In genomic region chr4:67371563-67371962, GRCh38 we compare ENCODE assay signal across 15 cellular contexts.
A peak's percentile ranks its signal among the peaks of the same experiment; 100 is the strongest.
DNase-seq lines count a peak whose midpoint lies in the region; ATAC-seq and TF ChIP-seq lines count a peak whose summit lies in the region.
"Had no signal": no experiment of that assay in that cellular context is flagged by ENCODE, and none has a peak within 500 bp of the region (broad histone marks: within the 10 kb centered on the region; RNA-seq: fewer than 3 reads in every experiment).

No MANE protein-coding gene starts in this region.

- no peak for TF ChIP-seq RAD21 in SK-N-SH (IDR thresholded peaks at IDR 0.05; ENCODE audit: low read length)

- H3K4me1 Mint-ChIP-seq in activated naive CD4-positive, alpha-beta T cell treated with anti-CD3 and anti-CD28 coated beads for 36 hours (ENCODE audit: low read depth), result no peaks in the 10 kb centered on the region
- H3K4me1 Mint-ChIP-seq in activated naive CD4-positive, alpha-beta T cell treated with anti-CD3 and anti-CD28 coated beads, Interleukin-2, amount 10 ng/mL, durations not matched to agents 7 days and 5 days, result no peaks in the 10 kb centered on the region
- H3K4me1 Mint-ChIP-seq: CD8-positive, alpha-beta memory T cell had no signal

- no peak overlapping the region for H3K27ac ChIP-seq in SK-N-SH (ENCODE audit: low read depth in 2 of 2, low read length in 1 of 2)
- H3K27ac ChIP-seq: BLaER1 had no signal

- H3K4me1 ChIP-seq in SK-N-SH (ENCODE audit: control insufficient read depth in 1 of 2, insufficient read depth in 2 of 2, low read depth in 1 of 2, low read length in 1 of 2), result no peaks in the 10 kb centered on the region
- H3K4me1 ChIP-seq: BLaER1, Caco-2 had no signal

- peaks cover under 1% of the 10 kb centered on the region for H3K27me3 Mint-ChIP-seq in activated naive CD4-positive, alpha-beta T cell treated with anti-CD3 and anti-CD28 coated beads for 36 hours (ENCODE audit: low read depth)
- H3K27me3 Mint-ChIP-seq in activated naive CD4-positive, alpha-beta T cell treated with anti-CD3 and anti-CD28 coated beads, Interleukin-2, amount 10 ng/mL, durations not matched to agents 7 days and 5 days, result no peaks in the 10 kb centered on the region

- no peak overlapping the region for H2AFZ ChIP-seq in SK-N-SH (ENCODE audit: low read depth)

- peak overlapping the region; percentile 27 for H3K27ac Mint-ChIP-seq in activated naive CD4-positive, alpha-beta T cell treated with anti-CD3 and anti-CD28 coated beads for 36 hours
- no peak overlapping the region for H3K27ac Mint-ChIP-seq in activated naive CD4-positive, alpha-beta T cell treated with anti-CD3 and anti-CD28 coated beads, Interleukin-2, amount 10 ng/mL, durations not matched to agents 7 days and 5 days
- H3K27ac Mint-ChIP-seq: CD8-positive, alpha-beta memory T cell had no signal

- H3K4me3 ChIP-seq in fibroblast of the aortic adventitia (ENCODE audit: low read depth, low read length), result no peak overlapping the region
- H3K4me3 ChIP-seq in SK-N-SH (ENCODE audit: low read depth in 2 of 2, low read length in 1 of 2), result no peak overlapping the region
- H3K4me3 ChIP-seq: BLaER1, GM12878 had no signal

- no peaks in the 10 kb centered on the region for H3K9me3 Mint-ChIP-seq in activated naive CD4-positive, alpha-beta T cell treated with anti-CD3 and anti-CD28 coated beads for 36 hours
- no peaks in the 10 kb centered on the region for H3K9me3 Mint-ChIP-seq in activated naive CD4-positive, alpha-beta T cell treated with anti-CD3 and anti-CD28 coated beads, Interleukin-2, amount 10 ng/mL, durations not matched to agents 7 days and 5 days
- H3K9me3 Mint-ChIP-seq: CD8-positive, alpha-beta memory T cell had no signal

- TF ChIP-seq CTCF in fibroblast of the aortic adventitia (IDR thresholded peaks at IDR 0.05; ENCODE audit: insufficient read depth, low read length), result no peak
- TF ChIP-seq CTCF in SK-N-SH (IDR thresholded peaks at IDR 0.05), result no peak

- ATAC-seq in HG03469 (IDR thresholded peaks at IDR 0.05; ENCODE audit: unreplicated experiment), result no peak
- ATAC-seq: GM12878, HCT116 had no signal

- H3F3A ChIP-seq in SK-N-SH (replicated peaks; ENCODE audit: insufficient read depth), result no peaks in the 10 kb centered on the region

- TF ChIP-seq EP300 in SK-N-SH (IDR thresholded peaks at IDR 0.05; ENCODE audit: borderline replicate concordance in 1 of 2, low read depth in 1 of 2, low read length in 1 of 2), result no peak

- H3K9ac ChIP-seq in SK-N-SH, result no peak overlapping the region
- H3K9ac ChIP-seq: BLaER1 had no signal

- no peaks in the 10 kb centered on the region for H3K9me2 ChIP-seq in SK-N-SH

- H4K20me1 ChIP-seq in SK-N-SH (ENCODE audit: insufficient read depth), result no peaks in the 10 kb centered on the region
- H4K20me1 ChIP-seq: BLaER1 had no signal

- CTCF ChIA-PET in activated naive CD4-positive, alpha-beta T cell treated with anti-CD3 and anti-CD28 coated beads for 36 hours (lab: Charles Lee), result interaction anchor here (0.7 kb wide), 1 partner anchor 321 kb away, joined by 3 read pairs; no protein-coding TSS in a partner anchor
- CTCF ChIA-PET in activated naive CD4-positive, alpha-beta T cell treated with anti-CD3 and anti-CD28 coated beads, Interleukin-2, amount 10 ng/mL, durations not matched to agents 7 days and 5 days (lab: Charles Lee), result no interaction called here
- CTCF ChIA-PET in SK-N-SH (lab: Yijun Ruan, JAX), result no interaction called here

- POLR2A ChIA-PET in SK-N-SH (lab: Yijun Ruan, JAX), result no interaction called here

- H3K4me2 ChIP-seq in SK-N-SH, result no peak overlapping the region
- H3K4me2 ChIP-seq: BLaER1 had no signal

- H3K4me3 Mint-ChIP-seq in activated naive CD4-positive, alpha-beta T cell treated with anti-CD3 and anti-CD28 coated beads for 36 hours, result no peak overlapping the region
- no peak overlapping the region for H3K4me3 Mint-ChIP-seq in activated naive CD4-positive, alpha-beta T cell treated with anti-CD3 and anti-CD28 coated beads, Interleukin-2, amount 10 ng/mL, durations not matched to agents 7 days and 5 days
- H3K4me3 Mint-ChIP-seq: CD8-positive, alpha-beta memory T cell had no signal

- peaks cover 7% of the 10 kb centered on the region; the same call in 1 of the 2 replicates for H3K27me3 ChIP-seq in SK-N-SH (ENCODE audit: insufficient read depth)
- H3K27me3 ChIP-seq: BLaER1 had no signal

- H3K36me3 ChIP-seq in SK-N-SH (replicated peaks in 1 of 2; ENCODE audit: control insufficient read depth in 1 of 2, insufficient read depth in 2 of 2, low read length in 1 of 2), result no peaks in the 10 kb centered on the region
- H3K36me3 ChIP-seq: BLaER1 had no signal

- H3K9me3 ChIP-seq in SK-N-SH, result no peaks in the 10 kb centered on the region
- H3K9me3 ChIP-seq: BLaER1, Caco-2 had no signal

- no peaks in the 10 kb centered on the region for H3K36me3 Mint-ChIP-seq in activated naive CD4-positive, alpha-beta T cell treated with anti-CD3 and anti-CD28 coated beads for 36 hours (ENCODE audit: low read depth)
- no peaks in the 10 kb centered on the region for H3K36me3 Mint-ChIP-seq in activated naive CD4-positive, alpha-beta T cell treated with anti-CD3 and anti-CD28 coated beads, Interleukin-2, amount 10 ng/mL, durations not matched to agents 7 days and 5 days
- H3K36me3 Mint-ChIP-seq: CD8-positive, alpha-beta memory T cell had no signal

- DNase-seq in activated naive CD4-positive, alpha-beta T cell treated with anti-CD3 and anti-CD28 coated beads for 36 hours, result no peak
- DNase-seq in activated naive CD4-positive, alpha-beta T cell treated with anti-CD3 and anti-CD28 coated beads, Interleukin-2, amount 10 ng/mL, durations not matched to agents 7 days and 5 days, result no peak
- DNase-seq in NCI-H82 treated with DMSO at 0.1 percent for 48 hours (lab: John Stamatoyannopoulos, UW; ENCODE audit: unreplicated experiment), result peak; percentile 6
- DNase-seq in fibroblast of the aortic adventitia (ENCODE audit: low read depth), result peak; percentile 10
- DNase-seq in SK-N-SH, result no peak
- DNase-seq in effector CD4-positive, alpha-beta T cell, result no peak
- DNase-seq: 8988T; AML-193; Caco-2; CD8-positive, alpha-beta memory T cell; IMR-90 had no signal

- intact Hi-C loops in activated naive CD4-positive, alpha-beta T cell treated with anti-CD3 and anti-CD28 coated beads for 36 hours (cut with micrococcal nuclease), result no loop called here

- WGBS in SK-N-SH (ENCODE audit: low lambda C conversion rate), result 4% methylated on average over 2 of the region's 2 CpGs

- no peaks in the 10 kb centered on the region for H3K79me2 ChIP-seq in SK-N-SH (ENCODE audit: insufficient read depth)

TF ChIP-seq in SK-N-SH, 30 proteins besides CTCF, POLR2A, EP300 and RAD21 (continues in another document):
- TF ChIP-seq FOSL2 (IDR thresholded peaks at IDR 0.05; ENCODE audit: borderline replicate concordance, low read depth) (no peak), GABPA (IDR thresholded peaks at IDR 0.05; ENCODE audit: low read depth) (no peak), GATA2 (CRISPR knock-in tag; IDR thresholded peaks at IDR 0.05) (no peak), FOXJ3 (CRISPR knock-in tag; IDR thresholded peaks at IDR 0.05) (no peak), USF1 (IDR thresholded peaks at IDR 0.05; ENCODE audit: borderline replicate concordance, low read depth) (no peak), RCOR1 (IDR thresholded peaks at IDR 0.05; ENCODE audit: low read length) (no peak), ZBTB33 (IDR thresholded peaks at IDR 0.05; ENCODE audit: borderline replicate concordance, low read depth) (no peak), IRF3 (IDR thresholded peaks at IDR 0.05; ENCODE audit: low read depth, low read length) (no peak), RXRA (IDR thresholded peaks at IDR 0.05; ENCODE audit: borderline replicate concordance, low read depth) (no peak), JUND (IDR thresholded peaks at IDR 0.05) (no peak), USF2 (IDR thresholded peaks at IDR 0.05; ENCODE audit: borderline replicate concordance, low read depth, low read length) (no peak), TAF1 (IDR thresholded peaks at IDR 0.05; ENCODE audit: borderline replicate concordance, low read depth, low read length) (no peak), NFIC (IDR thresholded peaks at IDR 0.05; ENCODE audit: borderline replicate concordance) (no peak)

Comparison
In these comparisons a context has a peak if more than half of its experiments do, and no peak if none do; other contexts are left out.
1. DNase-seq: peak in NCI-H82 treated with DMSO at 0.1 percent for 48 hours (single experiment) and fibroblast of the aortic adventitia (single experiment); none in activated naive CD4-positive, alpha-beta T cell treated with anti-CD3 and anti-CD28 coated beads for 36 hours (single experiment), activated naive CD4-positive, alpha-beta T cell treated with anti-CD3 and anti-CD28 coated beads, Interleukin-2, amount 10 ng/mL, durations not matched to agents 7 days and 5 days (single experiment), SK-N-SH (single experiment) and effector CD4-positive, alpha-beta T cell (single experiment).